1 cellular context compared by ENCODE assay signal in genomic region chr16:17777461-17777863, GRCh38.
TF ChIP-seq lines count a peak whose summit lies in the region.

No MANE protein-coding gene starts in this region.

TF ChIP-seq in GM23338, 12 proteins besides CTCF, POLR2A, EP300 and RAD21 (continued from another document):
- TF ChIP-seq, protein P1, sequence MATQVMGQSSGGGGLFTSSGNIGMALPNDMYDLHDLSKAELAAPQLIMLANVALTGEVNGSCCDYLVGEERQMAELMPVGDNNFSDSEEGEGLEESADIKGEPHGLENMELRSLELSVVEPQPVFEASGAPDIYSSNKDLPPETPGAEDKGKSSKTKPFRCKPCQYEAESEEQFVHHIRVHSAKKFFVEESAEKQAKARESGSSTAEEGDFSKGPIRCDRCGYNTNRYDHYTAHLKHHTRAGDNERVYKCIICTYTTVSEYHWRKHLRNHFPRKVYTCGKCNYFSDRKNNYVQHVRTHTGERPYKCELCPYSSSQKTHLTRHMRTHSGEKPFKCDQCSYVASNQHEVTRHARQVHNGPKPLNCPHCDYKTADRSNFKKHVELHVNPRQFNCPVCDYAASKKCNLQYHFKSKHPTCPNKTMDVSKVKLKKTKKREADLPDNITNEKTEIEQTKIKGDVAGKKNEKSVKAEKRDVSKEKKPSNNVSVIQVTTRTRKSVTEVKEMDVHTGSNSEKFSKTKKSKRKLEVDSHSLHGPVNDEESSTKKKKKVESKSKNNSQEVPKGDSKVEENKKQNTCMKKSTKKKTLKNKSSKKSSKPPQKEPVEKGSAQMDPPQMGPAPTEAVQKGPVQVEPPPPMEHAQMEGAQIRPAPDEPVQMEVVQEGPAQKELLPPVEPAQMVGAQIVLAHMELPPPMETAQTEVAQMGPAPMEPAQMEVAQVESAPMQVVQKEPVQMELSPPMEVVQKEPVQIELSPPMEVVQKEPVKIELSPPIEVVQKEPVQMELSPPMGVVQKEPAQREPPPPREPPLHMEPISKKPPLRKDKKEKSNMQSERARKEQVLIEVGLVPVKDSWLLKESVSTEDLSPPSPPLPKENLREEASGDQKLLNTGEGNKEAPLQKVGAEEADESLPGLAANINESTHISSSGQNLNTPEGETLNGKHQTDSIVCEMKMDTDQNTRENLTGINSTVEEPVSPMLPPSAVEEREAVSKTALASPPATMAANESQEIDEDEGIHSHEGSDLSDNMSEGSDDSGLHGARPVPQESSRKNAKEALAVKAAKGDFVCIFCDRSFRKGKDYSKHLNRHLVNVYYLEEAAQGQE (IDR thresholded peaks at IDR 0.05; ENCODE audit: unreplicated experiment): no peak
- TF ChIP-seq POLR2AphosphoS5 (IDR thresholded peaks at IDR 0.05; ENCODE audit: low read depth): no peak
- no peak for TF ChIP-seq CREB1 (CRISPR knock-in tag; IDR thresholded peaks at IDR 0.05; ENCODE audit: low read depth)
- no peak for TF ChIP-seq EZH2 (IDR thresholded peaks at IDR 0.05; ENCODE audit: low read depth, unreplicated experiment)
- TF ChIP-seq ETS1 (IDR thresholded peaks at IDR 0.05): no peak
- no peak for TF ChIP-seq EZH2phosphoT487 (IDR thresholded peaks at IDR 0.05; ENCODE audit: unreplicated experiment)
- no peak for TF ChIP-seq ZNF114 (CRISPR knock-in tag; IDR thresholded peaks at IDR 0.05)
